Comparison of ENCODE assay signal across 1 cellular context in the genomic region with DNA sequence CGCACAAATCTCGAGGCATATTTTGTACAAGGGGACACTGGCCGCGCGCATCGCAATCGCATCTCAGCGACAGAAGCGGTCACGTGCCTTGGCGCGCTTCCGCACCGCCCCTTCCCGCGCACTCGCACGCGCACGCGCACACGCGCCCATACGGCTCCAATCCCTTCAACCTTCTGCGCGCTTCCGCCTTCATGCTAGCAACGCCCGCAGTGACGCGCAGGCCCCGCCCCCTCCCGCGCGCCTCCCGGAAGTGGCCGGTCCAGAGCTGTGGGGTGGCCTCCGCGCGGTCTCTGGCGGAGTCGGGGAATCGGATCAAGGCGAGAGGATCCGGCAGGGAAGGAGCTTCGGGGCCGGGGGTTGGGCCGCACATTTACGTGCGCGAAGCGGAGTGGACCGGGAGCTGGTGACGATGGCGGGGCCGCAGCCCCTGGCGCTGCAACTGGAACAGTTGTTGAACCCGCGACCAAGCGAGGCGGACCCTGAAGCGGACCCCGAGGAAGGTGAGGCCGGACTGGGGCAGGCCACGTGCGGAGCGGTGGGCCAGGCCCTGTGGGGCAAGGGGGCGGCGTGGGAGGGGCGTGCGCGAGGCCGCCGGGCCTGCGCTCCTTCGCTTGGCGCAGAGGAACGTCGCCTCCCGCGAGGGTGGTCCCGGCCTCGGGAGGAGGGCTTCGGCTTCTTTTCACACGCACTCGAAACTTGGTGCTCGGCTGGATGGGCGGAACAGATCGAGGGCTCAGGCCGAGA.
A peak's percentile ranks its signal among the peaks of the same experiment; 100 is the strongest.
TF ChIP-seq lines count a peak whose summit lies in the region.

TSS of gene AATF (plus strand) at position 238 of the 744 bp plus-strand sequence. CDS start at position 410, 172 bp downstream.

TF ChIP-seq in HepG2, 621 proteins besides CTCF, POLR2A, EP300 and RAD21 (continued from another document and continues in another):
- peak; percentile 52 for TF ChIP-seq ZNF281 (CRISPR knock-in tag; IDR thresholded peaks at IDR 0.05; ENCODE audit: borderline replicate concordance)
- peak; percentile 93 for TF ChIP-seq ARNTL (CRISPR knock-in tag; IDR thresholded peaks at IDR 0.05)
- TF ChIP-seq ZNF773 (CRISPR knock-in tag; IDR thresholded peaks at IDR 0.05; ENCODE audit: borderline replicate concordance), result peak; percentile 99
- no peak for TF ChIP-seq NONO (IDR thresholded peaks at IDR 0.05)
- TF ChIP-seq NONO (CRISPR knock-in tag; conservative IDR thresholded peaks at IDR 0.05), result peak; percentile 86
- peak; percentile 96; the same call in 1 of the 2 replicates for TF ChIP-seq ZNF562 (CRISPR knock-in tag; IDR thresholded peaks at IDR 0.05; ENCODE audit: borderline replicate concordance)
- peak; percentile 98; the same call in 1 of the 2 replicates for TF ChIP-seq ZNF724P (CRISPR knock-in tag; IDR thresholded peaks at IDR 0.05; ENCODE audit: borderline replicate concordance)
- TF ChIP-seq ZBTB26 (CRISPR knock-in tag; IDR thresholded peaks at IDR 0.05; ENCODE audit: borderline replicate concordance), result peak; percentile 85
- no peak for TF ChIP-seq ZNF382 (CRISPR knock-in tag; IDR thresholded peaks at IDR 0.05; ENCODE audit: borderline replicate concordance)
- no peak; the same call in 1 of the 2 replicates for TF ChIP-seq ZNF570 (CRISPR knock-in tag; IDR thresholded peaks at IDR 0.05; ENCODE audit: borderline replicate concordance)
- no peak for TF ChIP-seq IKZF1 (IDR thresholded peaks at IDR 0.05)
- 0 out of 2 replicates have a peak, but pooled peaks have one; percentile 57 for TF ChIP-seq ZNF20 (CRISPR knock-in tag; IDR thresholded peaks at IDR 0.05)
- peak; percentile 96; the same call in 1 of the 2 replicates for TF ChIP-seq CSRNP2 (CRISPR knock-in tag; conservative IDR thresholded peaks at IDR 0.05; ENCODE audit: low read depth)
- TF ChIP-seq, protein P1, sequence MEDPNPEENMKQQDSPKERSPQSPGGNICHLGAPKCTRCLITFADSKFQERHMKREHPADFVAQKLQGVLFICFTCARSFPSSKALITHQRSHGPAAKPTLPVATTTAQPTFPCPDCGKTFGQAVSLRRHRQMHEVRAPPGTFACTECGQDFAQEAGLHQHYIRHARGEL (CRISPR knock-in tag; IDR thresholded peaks at IDR 0.05), result no peak; the same call in 1 of the 2 replicates
- TF ChIP-seq, protein P2, sequence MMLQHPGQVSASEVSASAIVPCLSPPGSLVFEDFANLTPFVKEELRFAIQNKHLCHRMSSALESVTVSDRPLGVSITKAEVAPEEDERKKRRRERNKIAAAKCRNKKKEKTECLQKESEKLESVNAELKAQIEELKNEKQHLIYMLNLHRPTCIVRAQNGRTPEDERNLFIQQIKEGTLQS (CRISPR knock-in tag; IDR thresholded peaks at IDR 0.05), result peak; percentile 58; the same call in 1 of the 2 replicates
- TF ChIP-seq ZNF781 (CRISPR knock-in tag; IDR thresholded peaks at IDR 0.05; ENCODE audit: borderline replicate concordance, not compliant biosample characterization), result peak; percentile 100
- TF ChIP-seq ZNF460 (CRISPR knock-in tag; IDR thresholded peaks at IDR 0.05; ENCODE audit: borderline replicate concordance), result no peak; the same call in 1 of the 2 replicates
- peak; percentile 75 for TF ChIP-seq RAD51 (IDR thresholded peaks at IDR 0.05; ENCODE audit: borderline replicate concordance)
- TF ChIP-seq ARID3A (IDR thresholded peaks at IDR 0.05; ENCODE audit: low read depth, low read length), result no peak
- TF ChIP-seq RBFOX2 (IDR thresholded peaks at IDR 0.05; ENCODE audit: low read depth, low read length), result peak; percentile 97
- TF ChIP-seq TCF7 (IDR thresholded peaks at IDR 0.05; ENCODE audit: low read depth), result no peak
- TF ChIP-seq ZIK1 (CRISPR knock-in tag; IDR thresholded peaks at IDR 0.05; ENCODE audit: borderline replicate concordance, low read depth), result peak; percentile 100
- peak; percentile 97 for TF ChIP-seq ZFYVE20 (CRISPR knock-in tag; IDR thresholded peaks at IDR 0.05; ENCODE audit: borderline replicate concordance, low read depth)
- TF ChIP-seq ZNF879 (CRISPR knock-in tag; IDR thresholded peaks at IDR 0.05), result peak; percentile 100
- peak; percentile 99 for TF ChIP-seq KDM5B (CRISPR knock-in tag; IDR thresholded peaks at IDR 0.05; ENCODE audit: borderline replicate concordance)
- TF ChIP-seq ZBTB7B (CRISPR knock-in tag; IDR thresholded peaks at IDR 0.05), result peak; percentile 91
- no peak for TF ChIP-seq NFRKB (IDR thresholded peaks at IDR 0.05)
- no peak for TF ChIP-seq GPBP1L1 (CRISPR knock-in tag; IDR thresholded peaks at IDR 0.05)
- peak; percentile 99 for TF ChIP-seq MYC (CRISPR knock-in tag; IDR thresholded peaks at IDR 0.05; ENCODE audit: borderline replicate concordance)
- TF ChIP-seq MXD4 (CRISPR knock-in tag; IDR thresholded peaks at IDR 0.05), result peak; percentile 92
- TF ChIP-seq, protein P3, sequence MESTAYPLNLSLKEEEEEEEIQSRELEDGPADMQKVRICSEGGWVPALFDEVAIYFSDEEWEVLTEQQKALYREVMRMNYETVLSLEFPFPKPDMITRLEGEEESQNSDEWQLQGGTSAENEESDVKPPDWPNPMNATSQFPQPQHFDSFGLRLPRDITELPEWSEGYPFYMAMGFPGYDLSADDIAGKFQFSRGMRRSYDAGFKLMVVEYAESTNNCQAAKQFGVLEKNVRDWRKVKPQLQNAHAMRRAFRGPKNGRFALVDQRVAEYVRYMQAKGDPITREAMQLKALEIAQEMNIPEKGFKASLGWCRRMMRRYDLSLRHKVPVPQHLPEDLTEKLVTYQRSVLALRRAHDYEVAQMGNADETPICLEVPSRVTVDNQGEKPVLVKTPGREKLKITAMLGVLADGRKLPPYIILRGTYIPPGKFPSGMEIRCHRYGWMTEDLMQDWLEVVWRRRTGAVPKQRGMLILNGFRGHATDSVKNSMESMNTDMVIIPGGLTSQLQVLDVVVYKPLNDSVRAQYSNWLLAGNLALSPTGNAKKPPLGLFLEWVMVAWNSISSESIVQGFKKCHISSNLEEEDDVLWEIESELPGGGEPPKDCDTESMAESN (CRISPR knock-in tag; conservative IDR thresholded peaks at IDR 0.05), result peak; percentile 95
- no peak for TF ChIP-seq KDM6A (CRISPR knock-in tag; IDR thresholded peaks at IDR 0.05; ENCODE audit: low read depth)
- TF ChIP-seq ZNF800 (CRISPR knock-in tag; IDR thresholded peaks at IDR 0.05), result peak; percentile 88
- peak; percentile 56; the same call in 1 of the 2 replicates for TF ChIP-seq KDM5A (IDR thresholded peaks at IDR 0.05; ENCODE audit: borderline replicate concordance, low read length)
- TF ChIP-seq, protein P4, sequence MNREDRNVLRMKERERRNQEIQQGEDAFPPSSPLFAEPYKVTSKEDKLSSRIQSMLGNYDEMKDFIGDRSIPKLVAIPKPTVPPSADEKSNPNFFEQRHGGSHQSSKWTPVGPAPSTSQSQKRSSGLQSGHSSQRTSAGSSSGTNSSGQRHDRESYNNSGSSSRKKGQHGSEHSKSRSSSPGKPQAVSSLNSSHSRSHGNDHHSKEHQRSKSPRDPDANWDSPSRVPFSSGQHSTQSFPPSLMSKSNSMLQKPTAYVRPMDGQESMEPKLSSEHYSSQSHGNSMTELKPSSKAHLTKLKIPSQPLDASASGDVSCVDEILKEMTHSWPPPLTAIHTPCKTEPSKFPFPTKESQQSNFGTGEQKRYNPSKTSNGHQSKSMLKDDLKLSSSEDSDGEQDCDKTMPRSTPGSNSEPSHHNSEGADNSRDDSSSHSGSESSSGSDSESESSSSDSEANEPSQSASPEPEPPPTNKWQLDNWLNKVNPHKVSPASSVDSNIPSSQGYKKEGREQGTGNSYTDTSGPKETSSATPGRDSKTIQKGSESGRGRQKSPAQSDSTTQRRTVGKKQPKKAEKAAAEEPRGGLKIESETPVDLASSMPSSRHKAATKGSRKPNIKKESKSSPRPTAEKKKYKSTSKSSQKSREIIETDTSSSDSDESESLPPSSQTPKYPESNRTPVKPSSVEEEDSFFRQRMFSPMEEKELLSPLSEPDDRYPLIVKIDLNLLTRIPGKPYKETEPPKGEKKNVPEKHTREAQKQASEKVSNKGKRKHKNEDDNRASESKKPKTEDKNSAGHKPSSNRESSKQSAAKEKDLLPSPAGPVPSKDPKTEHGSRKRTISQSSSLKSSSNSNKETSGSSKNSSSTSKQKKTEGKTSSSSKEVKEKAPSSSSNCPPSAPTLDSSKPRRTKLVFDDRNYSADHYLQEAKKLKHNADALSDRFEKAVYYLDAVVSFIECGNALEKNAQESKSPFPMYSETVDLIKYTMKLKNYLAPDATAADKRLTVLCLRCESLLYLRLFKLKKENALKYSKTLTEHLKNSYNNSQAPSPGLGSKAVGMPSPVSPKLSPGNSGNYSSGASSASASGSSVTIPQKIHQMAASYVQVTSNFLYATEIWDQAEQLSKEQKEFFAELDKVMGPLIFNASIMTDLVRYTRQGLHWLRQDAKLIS (CRISPR knock-in tag; IDR thresholded peaks at IDR 0.05), result no peak
- no peak for TF ChIP-seq NBN (conservative IDR thresholded peaks at IDR 0.05)
- TF ChIP-seq DMAP1 (CRISPR knock-in tag; IDR thresholded peaks at IDR 0.05), result peak; percentile 87
- TF ChIP-seq SOX5 (CRISPR knock-in tag; IDR thresholded peaks at IDR 0.05; ENCODE audit: borderline replicate concordance), result peak; percentile 72
- peak; percentile 97 for TF ChIP-seq ZNF598 (CRISPR knock-in tag; IDR thresholded peaks at IDR 0.05; ENCODE audit: borderline replicate concordance)
- TF ChIP-seq REPIN1 (CRISPR knock-in tag; IDR thresholded peaks at IDR 0.05; ENCODE audit: borderline replicate concordance, low read depth), result peak; percentile 97
- TF ChIP-seq SNAI1 (CRISPR knock-in tag; IDR thresholded peaks at IDR 0.05; ENCODE audit: borderline replicate concordance), result peak; percentile 66; the same call in 1 of the 2 replicates
